In genomic region chr9:114155263-114155966, GRCh38 we compare ENCODE assay signal across 8 cellular contexts. TPM values are rescaled to one million over a fixed set of nuclear protein-coding genes. Genes with fewer than 3 reads are reported as not detected.
DNase-seq lines count a peak whose midpoint lies in the region; ATAC-seq and TF ChIP-seq lines count a peak whose summit lies in the region.

Gene COL27A1, plus strand, starts transcription at chr9:114155537. Its CDS starts 414 bp downstream, at chr9:114155951.

- intact Hi-C loops in left lung (cut with DNase I), result loop anchor here in 1 of 2 donors (10.0 kb wide), 1 partner anchor 129 kb away; no protein-coding TSS in a partner anchor

- H3K27me3 ChIP-seq in left lung, result peaks cover 12 to 70% of the 10 kb centered on the region in 2 donors

- ATAC-seq in GM18498 (IDR thresholded peaks at IDR 0.05; ENCODE audit: unreplicated experiment) (peak; percentile 93), HG02981 (IDR thresholded peaks at IDR 0.05; ENCODE audit: unreplicated experiment) (peak; percentile 91), left lung (peak; percentile 92), GM18861 (IDR thresholded peaks at IDR 0.05; ENCODE audit: unreplicated experiment) (no peak)

- peak within 1 kb of the TSS; percentile 18 to 48 for H3K27ac ChIP-seq in left lung

- peak; percentile 90 to 92 for TF ChIP-seq CTCF in left lung (IDR thresholded peaks at IDR 0.05)

- H3K4me3 ChIP-seq in left lung, result peak within 1 kb of the TSS; percentile 47 to 48

- H3K36me3 ChIP-seq in left lung, result no peaks in the 10 kb centered on the region

- DNase-seq in NCI-H345 treated with DMSO at 0.1 percent for 48 hours (lab: John Stamatoyannopoulos, UW; ENCODE audit: unreplicated experiment) (peak; percentile 44), dermis blood vessel endothelial cell (peak; percentile 89), left lung (peak; percentile 82 to 95)
- peak; percentile 64 to 72 for DNase-seq in activated CD4-positive, alpha-beta T cell treated with anti-CD3 and anti-CD28 coated beads, Interleukin-2, amount 50 U/mL, for 24 hours (ENCODE audit: low read depth in 1 of 2, low spot score in 1 of 2)
- DNase-seq in stimulated activated CD4-positive, alpha-beta T cell treated with anti-CD3 and anti-CD28 coated beads, Interleukin-1b, Interleukin-23, amount 100 ng/mL, for 48 hours, result peak; percentile 84

- peaks cover 11 to 25% of the 10 kb centered on the region in 2 donors for H3K4me1 ChIP-seq in left lung

- no peaks in the 10 kb centered on the region for H3K9me3 ChIP-seq in left lung

RNA-seq across cellular contexts. Expression of gene COL27A1, which starts in this region (rescaled TPM):
- total RNA-seq in dermis blood vessel endothelial cell (3.3 and 6.0 TPM in 2 replicates), left lung (10 to 100 TPM; 15.8 to 23.5 TPM)
